In the genomic region with DNA sequence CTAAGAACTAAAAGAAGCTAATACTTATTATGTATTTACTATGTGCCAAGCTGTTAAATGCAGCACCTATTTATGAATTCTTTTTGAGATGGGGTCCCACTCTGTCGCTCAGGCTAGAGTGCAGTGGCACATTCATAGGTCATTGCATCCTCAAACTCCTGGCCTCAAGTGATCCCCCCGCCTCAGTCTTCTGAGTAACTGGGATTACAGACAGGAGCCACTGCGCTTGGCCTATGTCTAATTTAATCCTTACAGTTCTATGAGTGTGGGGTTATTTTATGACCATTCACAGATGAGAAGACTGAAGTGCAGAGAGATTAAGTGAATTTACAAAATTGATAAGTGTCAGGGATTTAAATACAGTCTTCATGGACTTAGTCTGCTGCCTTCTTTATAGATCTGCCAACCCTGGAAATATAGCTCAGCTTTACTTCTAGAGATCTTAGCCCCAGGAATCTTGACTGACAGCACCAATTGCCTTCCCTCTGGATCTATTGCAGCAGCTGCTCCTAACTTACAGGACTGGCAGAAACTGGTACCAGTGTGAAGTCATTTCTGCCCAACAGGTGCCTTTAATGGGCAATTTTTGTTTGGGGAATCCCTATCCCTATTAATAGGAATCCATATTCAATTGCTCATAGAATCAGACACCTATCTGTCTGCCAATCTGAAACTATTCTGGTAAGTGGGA, we compare ENCODE assay signal across 1 cellular context.
TF ChIP-seq lines count a peak whose summit lies in the region.

No MANE protein-coding gene starts in this region.

TF ChIP-seq in HEK293T, 16 proteins besides CTCF, POLR2A, EP300 and RAD21 (continued from another document):
- no peak for TF ChIP-seq SP1 (IDR thresholded peaks at IDR 0.05)
- no peak for TF ChIP-seq FOXM1 (IDR thresholded peaks at IDR 0.05; ENCODE audit: borderline replicate concordance)
- no peak for TF ChIP-seq SUZ12 (IDR thresholded peaks at IDR 0.05)
- no peak for TF ChIP-seq L3MBTL2 (conservative IDR thresholded peaks at IDR 0.05)
